20 cellular contexts compared by ENCODE assay signal in the genomic region with DNA sequence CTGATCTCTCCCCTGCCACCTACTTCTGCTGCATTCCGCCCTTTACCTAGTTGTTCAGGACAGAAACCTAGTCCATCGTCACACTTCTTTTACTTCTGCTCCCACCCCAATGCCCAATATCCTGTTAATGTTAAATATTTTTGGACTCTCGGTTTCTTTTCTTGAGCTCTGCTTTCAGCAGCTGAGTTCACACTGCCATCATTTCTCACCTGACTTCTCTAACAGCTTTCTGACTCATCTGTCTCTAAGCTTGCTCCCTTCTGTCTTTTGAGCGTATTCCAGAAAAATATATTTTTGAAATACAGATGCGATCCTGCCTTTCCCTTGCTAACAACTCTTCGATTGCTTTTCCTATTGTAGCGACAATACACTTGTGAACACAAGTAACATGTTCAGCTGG.
DNase-seq lines count a peak whose midpoint lies in the region; ATAC-seq and TF ChIP-seq lines count a peak whose summit lies in the region.
"Had no signal": no experiment of that assay in that cellular context is flagged by ENCODE, and none has a peak within 500 bp of the region (broad histone marks: within the 10 kb centered on the region; RNA-seq: fewer than 3 reads in every experiment).

No MANE protein-coding gene starts in this region.

- peaks cover 63% of the 10 kb centered on the region for H3K4me1 ChIP-seq in psoas muscle

- ATAC-seq in activated CD8-positive, alpha-beta T cell treated with anti-CD3 and anti-CD28 coated beads for 36 hours = no peak
- ATAC-seq in activated CD8-positive, alpha-beta T cell treated with anti-CD3 and anti-CD28 coated beads, Interleukin-2, amount 10 ng/mL, durations not matched to agents 7 days and 5 days = no peak
- ATAC-seq in HG03175 (IDR thresholded peaks at IDR 0.05; ENCODE audit: unreplicated experiment) = peak; percentile 66
- ATAC-seq in effector memory CD8-positive, alpha-beta T cell (replicated peaks) = no peak
- ATAC-seq in psoas muscle = peak in 3 of 4 donors; percentile 37 to 57 (median 53)
- ATAC-seq: Panc1, upper lobe of right lung had no signal

- TF ChIP-seq CTCF in activated CD8-positive, alpha-beta T cell treated with anti-CD3 and anti-CD28 coated beads for 36 hours (IDR thresholded peaks at IDR 0.05) = no peak
- no peak for TF ChIP-seq CTCF in psoas muscle (IDR thresholded peaks at IDR 0.05)

- H3K36me3 ChIP-seq in psoas muscle (ENCODE audit: insufficient read depth in 1 of 2, low read depth in 1 of 2) = no peaks in the 10 kb centered on the region

- peaks cover 30% of the 10 kb centered on the region for H3K4me1 Mint-ChIP-seq in activated CD8-positive, alpha-beta T cell treated with anti-CD3 and anti-CD28 coated beads for 36 hours (ENCODE audit: low read depth)
- H3K4me1 Mint-ChIP-seq in activated CD8-positive, alpha-beta T cell treated with anti-CD3 and anti-CD28 coated beads, Interleukin-2, amount 10 ng/mL, durations not matched to agents 7 days and 5 days (ENCODE audit: low read depth) = peaks cover 22% of the 10 kb centered on the region
- H3K4me1 Mint-ChIP-seq in effector memory CD8-positive, alpha-beta T cell (ENCODE audit: low read depth in 2 of 2) = peaks cover 23 to 46% of the 10 kb centered on the region in 2 donors
- H3K4me1 Mint-ChIP-seq in activated T-helper 1 cell treated with anti-CD3 and anti-CD28 coated beads, Interleukin-12 subunit alpha, Interleukin-12 subunit beta, Interleukin-2, Interleukin-4 antibody, amounts not matched to agents 30 ng/mL and 10 ng/mL and 1 ng/mL, durations not matched to agents 14 hours and 24 hours and 36 hours (ENCODE audit: low read depth) = peaks cover 23% of the 10 kb centered on the region

- no peak overlapping the region for H3K4me3 Mint-ChIP-seq in activated CD8-positive, alpha-beta T cell treated with anti-CD3 and anti-CD28 coated beads for 36 hours
- H3K4me3 Mint-ChIP-seq in activated CD8-positive, alpha-beta T cell treated with anti-CD3 and anti-CD28 coated beads, Interleukin-2, amount 10 ng/mL, durations not matched to agents 7 days and 5 days = no peak overlapping the region
- H3K4me3 Mint-ChIP-seq in effector memory CD8-positive, alpha-beta T cell = no peak overlapping the region
- H3K4me3 Mint-ChIP-seq in activated T-helper 1 cell treated with anti-CD3 and anti-CD28 coated beads, Interleukin-12 subunit alpha, Interleukin-12 subunit beta, Interleukin-2, Interleukin-4 antibody, amounts not matched to agents 30 ng/mL and 10 ng/mL and 1 ng/mL, durations not matched to agents 14 hours and 24 hours and 36 hours = no peak overlapping the region

- H3K36me3 Mint-ChIP-seq in activated CD8-positive, alpha-beta T cell treated with anti-CD3 and anti-CD28 coated beads for 36 hours (ENCODE audit: low read depth) = peaks cover 12% of the 10 kb centered on the region
- H3K36me3 Mint-ChIP-seq in activated CD8-positive, alpha-beta T cell treated with anti-CD3 and anti-CD28 coated beads, Interleukin-2, amount 10 ng/mL, durations not matched to agents 7 days and 5 days (ENCODE audit: low read depth) = peaks cover 10% of the 10 kb centered on the region
- peaks cover 13% of the 10 kb centered on the region for H3K36me3 Mint-ChIP-seq in effector memory CD8-positive, alpha-beta T cell (ENCODE audit: insufficient read depth)
- peaks cover 22% of the 10 kb centered on the region for H3K36me3 Mint-ChIP-seq in activated T-helper 1 cell treated with anti-CD3 and anti-CD28 coated beads, Interleukin-12 subunit alpha, Interleukin-12 subunit beta, Interleukin-2, Interleukin-4 antibody, amounts not matched to agents 30 ng/mL and 10 ng/mL and 1 ng/mL, durations not matched to agents 14 hours and 24 hours and 36 hours (ENCODE audit: low read depth)

- H3K9me3 ChIP-seq in psoas muscle = no peaks in the 10 kb centered on the region
- H3K9me3 ChIP-seq: upper lobe of right lung had no signal

- 84 to 93% (median 89%) methylated on average over 7 of the region's 7 CpGs for WGBS in psoas muscle, 3 donors

- no peaks in the 10 kb centered on the region for H3K27me3 ChIP-seq in psoas muscle (ENCODE audit: insufficient read depth in 3 of 3, low read length in 2 of 3)
- H3K27me3 ChIP-seq: upper lobe of right lung had no signal

- intact Hi-C loops in activated CD8-positive, alpha-beta T cell treated with anti-CD3 and anti-CD28 coated beads for 36 hours (cut with micrococcal nuclease) = no loop called here
- intact Hi-C loops in psoas muscle (cut with DNase I) = no loop called here
- intact Hi-C loops in activated T-helper 1 cell treated with anti-CD3 and anti-CD28 coated beads, Interleukin-12 subunit alpha, Interleukin-12 subunit beta, Interleukin-2, Interleukin-4 antibody, amounts not matched to agents 30 ng/mL and 10 ng/mL and 1 ng/mL, durations not matched to agents 14 hours and 24 hours and 36 hours (cut with micrococcal nuclease) = loop anchor here (10.0 kb wide), 1 partner anchor 233 kb away; no protein-coding TSS in a partner anchor

- H3K9me3 Mint-ChIP-seq in activated CD8-positive, alpha-beta T cell treated with anti-CD3 and anti-CD28 coated beads for 36 hours = no peaks in the 10 kb centered on the region
- H3K9me3 Mint-ChIP-seq in activated CD8-positive, alpha-beta T cell treated with anti-CD3 and anti-CD28 coated beads, Interleukin-2, amount 10 ng/mL, durations not matched to agents 7 days and 5 days (ENCODE audit: insufficient read depth) = no peaks in the 10 kb centered on the region
- no peaks in the 10 kb centered on the region for H3K9me3 Mint-ChIP-seq in effector memory CD8-positive, alpha-beta T cell
- H3K9me3 Mint-ChIP-seq in activated T-helper 1 cell treated with anti-CD3 and anti-CD28 coated beads, Interleukin-12 subunit alpha, Interleukin-12 subunit beta, Interleukin-2, Interleukin-4 antibody, amounts not matched to agents 30 ng/mL and 10 ng/mL and 1 ng/mL, durations not matched to agents 14 hours and 24 hours and 36 hours = no peaks in the 10 kb centered on the region

- H3K27me3 Mint-ChIP-seq in activated CD8-positive, alpha-beta T cell treated with anti-CD3 and anti-CD28 coated beads for 36 hours = no peaks in the 10 kb centered on the region
- no peaks in the 10 kb centered on the region for H3K27me3 Mint-ChIP-seq in activated CD8-positive, alpha-beta T cell treated with anti-CD3 and anti-CD28 coated beads, Interleukin-2, amount 10 ng/mL, durations not matched to agents 7 days and 5 days (ENCODE audit: low read depth)
- no peaks in the 10 kb centered on the region for H3K27me3 Mint-ChIP-seq in effector memory CD8-positive, alpha-beta T cell
- no peaks in the 10 kb centered on the region for H3K27me3 Mint-ChIP-seq in activated T-helper 1 cell treated with anti-CD3 and anti-CD28 coated beads, Interleukin-12 subunit alpha, Interleukin-12 subunit beta, Interleukin-2, Interleukin-4 antibody, amounts not matched to agents 30 ng/mL and 10 ng/mL and 1 ng/mL, durations not matched to agents 14 hours and 24 hours and 36 hours (ENCODE audit: insufficient read depth)

- H3K27ac ChIP-seq in psoas muscle = peak overlapping the region; percentile 72
- H3K27ac ChIP-seq: SK-N-MC, upper lobe of right lung had no signal

- POLR2A ChIA-PET in activated CD8-positive, alpha-beta T cell treated with anti-CD3 and anti-CD28 coated beads for 36 hours (lab: Charles Lee) = interaction anchor here (0.6 kb wide), 1 partner anchor 57 kb away, joined by 3 read pairs; no protein-coding TSS in a partner anchor
- POLR2A ChIA-PET in activated CD8-positive, alpha-beta T cell treated with anti-CD3 and anti-CD28 coated beads, Interleukin-2, amount 10 ng/mL, durations not matched to agents 7 days and 5 days (lab: Charles Lee) = no interaction called here

- DNase-seq in activated CD8-positive, alpha-beta T cell treated with anti-CD3 and anti-CD28 coated beads for 36 hours = no peak
- no peak for DNase-seq in activated CD8-positive, alpha-beta T cell treated with anti-CD3 and anti-CD28 coated beads, Interleukin-2, amount 10 ng/mL, durations not matched to agents 7 days and 5 days
- DNase-seq in effector memory CD8-positive, alpha-beta T cell = no peak
- no peak for DNase-seq in psoas muscle
- DNase-seq in activated T-helper 1 cell treated with anti-CD3 and anti-CD28 coated beads, Interleukin-12 subunit alpha, Interleukin-12 subunit beta, Interleukin-2, Interleukin-4 antibody, amounts not matched to agents 30 ng/mL and 10 ng/mL and 1 ng/mL, durations not matched to agents 14 hours and 24 hours and 36 hours (ENCODE audit: low spot score) = no peak
- DNase-seq in activated gamma-delta T cell (lab: John Stamatoyannopoulos, UW) = no peak
- DNase-seq in putamen (ENCODE audit: low spot score) = no peak
- DNase-seq: activated CD4-positive, alpha-beta T cell treated with anti-CD3 and anti-CD28 coated beads for 4 hours; C1 segment of cervical spinal cord; DMS79; H7; NCI-H1105; NCI-H748 treated with DMSO at 0.1 percent for 48 hours; stimulated activated CD4-positive, alpha-beta T cell treated with anti-CD3 and anti-CD28 coated beads, Interleukin-12 subunit alpha, Interleukin-12 subunit beta, amount 100 ng/mL, for 4 hours; stimulated activated naive CD4-positive, alpha-beta T cell; T1000 had no signal

- CTCF ChIA-PET in activated CD8-positive, alpha-beta T cell treated with anti-CD3 and anti-CD28 coated beads for 36 hours (lab: Charles Lee) = interaction anchor here (0.8 kb wide), 1 partner anchor 12 kb away, joined by 4 read pairs; no protein-coding TSS in a partner anchor
- CTCF ChIA-PET in activated CD8-positive, alpha-beta T cell treated with anti-CD3 and anti-CD28 coated beads, Interleukin-2, amount 10 ng/mL, durations not matched to agents 7 days and 5 days (lab: Charles Lee) = interaction anchor here (0.6 to 1.2 kb wide), 2 partner anchors 13 to 126 kb away, joined by 3 to 5 read pairs; no protein-coding TSS in a partner anchor

- peak overlapping the region; percentile 4 for H3K27ac Mint-ChIP-seq in activated CD8-positive, alpha-beta T cell treated with anti-CD3 and anti-CD28 coated beads for 36 hours
- no peak overlapping the region for H3K27ac Mint-ChIP-seq in activated CD8-positive, alpha-beta T cell treated with anti-CD3 and anti-CD28 coated beads, Interleukin-2, amount 10 ng/mL, durations not matched to agents 7 days and 5 days
- peak overlapping the region; percentile 10 to 87 for H3K27ac Mint-ChIP-seq in effector memory CD8-positive, alpha-beta T cell
- no peak overlapping the region for H3K27ac Mint-ChIP-seq in activated T-helper 1 cell treated with anti-CD3 and anti-CD28 coated beads, Interleukin-12 subunit alpha, Interleukin-12 subunit beta, Interleukin-2, Interleukin-4 antibody, amounts not matched to agents 30 ng/mL and 10 ng/mL and 1 ng/mL, durations not matched to agents 14 hours and 24 hours and 36 hours

- H3K4me3 ChIP-seq in psoas muscle = no peak overlapping the region
- H3K4me3 ChIP-seq: SK-N-MC, upper lobe of right lung had no signal

Comparison
In these comparisons a context has a peak if more than half of its experiments do, and no peak if none do; other contexts are left out.
1. H3K27ac Mint-ChIP-seq: peak in activated CD8-positive, alpha-beta T cell treated with anti-CD3 and anti-CD28 coated beads for 36 hours (single experiment) and effector memory CD8-positive, alpha-beta T cell (2 of 2); none in activated CD8-positive, alpha-beta T cell treated with anti-CD3 and anti-CD28 coated beads, Interleukin-2, amount 10 ng/mL, durations not matched to agents 7 days and 5 days (single experiment) and activated T-helper 1 cell treated with anti-CD3 and anti-CD28 coated beads, Interleukin-12 subunit alpha, Interleukin-12 subunit beta, Interleukin-2, Interleukin-4 antibody, amounts not matched to agents 30 ng/mL and 10 ng/mL and 1 ng/mL, durations not matched to agents 14 hours and 24 hours and 36 hours (single experiment).
2. ATAC-seq: peak in HG03175 (single experiment) and psoas muscle (3 of 4); none in activated CD8-positive, alpha-beta T cell treated with anti-CD3 and anti-CD28 coated beads for 36 hours (single experiment), activated CD8-positive, alpha-beta T cell treated with anti-CD3 and anti-CD28 coated beads, Interleukin-2, amount 10 ng/mL, durations not matched to agents 7 days and 5 days (single experiment) and effector memory CD8-positive, alpha-beta T cell (single experiment).